ENCODE assay signal across 8 cellular contexts in the genomic region with DNA sequence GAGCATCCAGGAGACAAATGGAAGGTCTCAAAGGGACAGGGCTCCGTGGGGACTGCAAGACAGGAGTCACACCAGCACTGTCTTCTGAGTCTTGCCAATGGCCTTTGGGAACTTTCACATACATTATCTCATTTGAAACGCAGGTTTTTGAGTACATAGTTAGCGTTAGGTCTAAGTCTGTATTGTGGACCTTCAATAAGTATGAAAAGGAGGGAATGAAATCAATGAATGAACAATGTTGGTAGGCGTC. TPM values are rescaled to one million over a fixed set of nuclear protein-coding genes. Genes with fewer than 3 reads are reported as not detected.
DNase-seq lines count a peak whose midpoint lies in the region; ATAC-seq and TF ChIP-seq lines count a peak whose summit lies in the region.

No MANE protein-coding gene starts in this region.

- no peaks in the 10 kb centered on the region for H3K9me3 ChIP-seq in CD4-positive, alpha-beta memory T cell (ENCODE audit: control insufficient read depth in 1 of 2, low read length in 2 of 2)
- H3K9me3 ChIP-seq in PC-9 (ENCODE audit: insufficient read depth, low read depth) = no peaks in the 10 kb centered on the region
- no peaks in the 10 kb centered on the region for H3K9me3 ChIP-seq in fibroblast of lung (ENCODE audit: control insufficient read depth, insufficient read depth, low read depth, low read length)
- H3K9me3 ChIP-seq in prostate gland = no peaks in the 10 kb centered on the region

- H3K4me1 ChIP-seq in CD4-positive, alpha-beta memory T cell (ENCODE audit: insufficient read depth, low read length) = peaks cover 26% of the 10 kb centered on the region
- H3K4me1 ChIP-seq in PC-9 (replicated peaks; ENCODE audit: insufficient read depth) = peaks cover 24% of the 10 kb centered on the region
- H3K4me1 ChIP-seq in fibroblast of lung (ENCODE audit: control insufficient read depth, extremely low read depth, insufficient read depth, low read length) = peaks cover 8% of the 10 kb centered on the region
- H3K4me1 ChIP-seq in prostate gland (replicated peaks) = peaks cover 10% of the 10 kb centered on the region

- H3K9ac ChIP-seq in fibroblast of lung (ENCODE audit: insufficient read depth, low read length) = peak overlapping the region; percentile 95

- H3K27me3 ChIP-seq in CD4-positive, alpha-beta memory T cell (ENCODE audit: insufficient read depth, low read length) = no peaks in the 10 kb centered on the region
- no peaks in the 10 kb centered on the region for H3K27me3 ChIP-seq in PC-9 (ENCODE audit: insufficient read depth, low read depth)
- no peaks in the 10 kb centered on the region for H3K27me3 ChIP-seq in fibroblast of lung (ENCODE audit: control insufficient read depth, insufficient read depth, low read length)
- H3K27me3 ChIP-seq in prostate gland (replicated peaks; ENCODE audit: insufficient read depth) = no peaks in the 10 kb centered on the region

- peaks cover 39% of the 10 kb centered on the region for H3K79me2 ChIP-seq in PC-9 (ENCODE audit: low read depth)
- H3K79me2 ChIP-seq in fibroblast of lung (ENCODE audit: control insufficient read depth, insufficient read depth, low read length) = peaks cover 36% of the 10 kb centered on the region

- no peak for TF ChIP-seq POLR2A in prostate gland (IDR thresholded peaks at IDR 0.05)

- peaks cover 21 to 31% (median 27%) of the 10 kb centered on the region in 4 donors for H3K4me1 Mint-ChIP-seq in CD4-positive, alpha-beta memory T cell

- intact Hi-C loops in CD4-positive, alpha-beta memory T cell (cut with micrococcal nuclease) = loop anchor here (2.0 kb wide), 1 partner anchor 494 kb away; a partner anchor contains a TSS
- intact Hi-C loops in PC-9 (cut with micrococcal nuclease; ENCODE audit: unreplicated experiment) (no loop called here), prostate gland (cut with DNase I) (loop anchor here (2.0 kb wide), 1 partner anchor 20 kb away; a partner anchor contains a TSS)

- H3K4me2 ChIP-seq in PC-9 (peak overlapping the region; percentile 81), fibroblast of lung (ENCODE audit: extremely low read depth, insufficient read depth, low read length) (peak overlapping the region; percentile 87)

- H3K27me3 Mint-ChIP-seq in CD4-positive, alpha-beta memory T cell = no peaks in the 10 kb centered on the region

- no peaks in the 10 kb centered on the region for H3F3A ChIP-seq in PC-9 (ENCODE audit: insufficient read depth, low read depth)

- POLR2A ChIA-PET in CD4-positive, alpha-beta memory T cell (lab: Charles Lee; ENCODE audit: partially characterized antibody) = interaction anchor here (0.8 to 3.9 kb wide), 11 partner anchors 17 to 347 kb away, joined by 3 to 50 read pairs (median 5); a partner anchor contains a TSS
- POLR2A ChIA-PET in PC-9 (lab: Charles Lee; ENCODE audit: unreplicated experiment) = interaction anchor here (0.8 kb wide), 1 partner anchor 19 kb away, joined by 4 read pairs; a partner anchor contains a TSS

- ATAC-seq in GM18520 (IDR thresholded peaks at IDR 0.05; ENCODE audit: unreplicated experiment) = no peak

- H3K36me3 Mint-ChIP-seq in CD4-positive, alpha-beta memory T cell = peaks cover 14 to 19% of the 10 kb centered on the region in 2 donors

- no peak overlapping the region for H3K27ac Mint-ChIP-seq in CD4-positive, alpha-beta memory T cell

- TF ChIP-seq CTCF in PC-9 (conservative IDR thresholded peaks at IDR 0.05) = no peak
- TF ChIP-seq CTCF in fibroblast of lung (conservative IDR thresholded peaks at IDR 0.05 in 1 of 2, IDR thresholded peaks at IDR 0.05 in 1 of 2; ENCODE audit: low read depth in 1 of 2, low read length in 2 of 2) = no peak
- no peak for TF ChIP-seq CTCF in prostate gland (IDR thresholded peaks at IDR 0.05)

- no peaks in the 10 kb centered on the region; the same call in 1 of the 2 replicates for H3K9me2 ChIP-seq in PC-9 (ENCODE audit: insufficient read depth)

- CTCF ChIA-PET in CD4-positive, alpha-beta memory T cell (lab: Charles Lee; ENCODE audit: partially characterized antibody) = interaction anchor here (1.1 to 11.0 kb wide), 6 partner anchors 20 to 300 kb away, joined by 3 to 87 read pairs (median 10); a partner anchor contains a TSS
- CTCF ChIA-PET in PC-9 (lab: Charles Lee) = interaction anchor here (1.5 kb wide), 1 partner anchor 493 kb away, joined by 3 read pairs; a partner anchor contains a TSS

- H3K36me3 ChIP-seq in CD4-positive, alpha-beta memory T cell (ENCODE audit: insufficient read depth, low read length) = peaks cover 15% of the 10 kb centered on the region
- H3K36me3 ChIP-seq in PC-9 (ENCODE audit: low read depth) = peaks cover 13% of the 10 kb centered on the region
- H3K36me3 ChIP-seq in fibroblast of lung (ENCODE audit: control insufficient read depth, insufficient read depth, low read length) = peaks cover 6% of the 10 kb centered on the region
- no peaks in the 10 kb centered on the region for H3K36me3 ChIP-seq in prostate gland

- H2AFZ ChIP-seq in PC-9 (peak overlapping the region; percentile 97), fibroblast of lung (ENCODE audit: low read length) (peak overlapping the region; percentile 98)

- peak overlapping the region; percentile 94 for H3K27ac ChIP-seq in CD4-positive, alpha-beta memory T cell (ENCODE audit: low read depth, low read length)
- H3K27ac ChIP-seq in PC-9 (peak overlapping the region; percentile 73), fibroblast of lung (ENCODE audit: insufficient read depth, low read length) (peak overlapping the region; percentile 100), prostate gland (peak overlapping the region; percentile 98)

- no peaks in the 10 kb centered on the region for H3K9me3 Mint-ChIP-seq in CD4-positive, alpha-beta memory T cell

- no peak overlapping the region for H3K4me3 Mint-ChIP-seq in CD4-positive, alpha-beta memory T cell

- 70% methylated on average over 4 of the region's 4 CpGs for WGBS in prostate gland

- DNase-seq in CD4-positive, alpha-beta memory T cell = no peak
- no peak for DNase-seq in PC-9
- no peak for DNase-seq in fibroblast of lung (ENCODE audit: low read depth in 2 of 2)
- DNase-seq in prostate gland (ENCODE audit: low spot score) = no peak
- no peak for DNase-seq in NCI-H524 treated with DMSO at 0.1 percent for 48 hours (lab: John Stamatoyannopoulos, UW)
- no peak for DNase-seq in NCI-H146 (lab: John Stamatoyannopoulos, UW)
- no peak for DNase-seq in OCI-M1 (lab: John Stamatoyannopoulos, UW)

- H4K20me1 ChIP-seq in PC-9 (ENCODE audit: insufficient read depth) = no peaks in the 10 kb centered on the region; the same call in 1 of the 2 replicates
- no peaks in the 10 kb centered on the region for H4K20me1 ChIP-seq in fibroblast of lung (ENCODE audit: control insufficient read depth, extremely low read depth, insufficient read depth, low read length)

- BruUV-seq in PC-9 (replicated peaks; lab: Mats Ljungman, UMichigan) = no TSS peak

- H3K4me3 ChIP-seq in CD4-positive, alpha-beta memory T cell (ENCODE audit: low read length in 2 of 2) = peak overlapping the region; percentile 78 to 88
- H3K4me3 ChIP-seq in PC-9 (peak overlapping the region; percentile 79), fibroblast of lung (replicated peaks in 1 of 4; ENCODE audit: control extremely low read depth in 1 of 4, insufficient read depth in 1 of 4, low read depth in 3 of 4, low read length in 4 of 4) (peak overlapping the region; percentile 49 to 96 (median 74)), prostate gland (peak overlapping the region; percentile 63 to 76)

RNA-seq across cellular contexts. Expression of a gene that starts 0.4 kb away (rescaled TPM):
- 10 to 100 TPM; 45.5 to 46.0 TPM for total RNA-seq in CD4-positive, alpha-beta memory T cell
- polyA plus RNA-seq in CD4-positive, alpha-beta memory T cell = 1 to 10 TPM; 8.8 to 9.0 TPM
- total RNA-seq in PC-9 (2021) = 49.1 and 54.1 TPM in 2 replicates
- 44.7 and 67.2 TPM in 2 replicates for total RNA-seq in fibroblast of lung
- 60.0 and 60.8 TPM in 2 replicates for polyA plus RNA-seq in fibroblast of lung
- 33.8 and 35.0 TPM in 2 replicates for polyA plus RNA-seq in fibroblast of lung (2012)
- polyA minus RNA-seq in fibroblast of lung (ENCODE audit: low replicate concordance) = 31.4 and 48.9 TPM in 2 replicates
- 10 to 100 TPM; 68.4 to 87.1 TPM for total RNA-seq in prostate gland

RNA-seq across cellular contexts. Expression of a gene that starts 19.3 kb away (rescaled TPM):
- 1 to 10 TPM; 7.9 to 8.0 TPM for total RNA-seq in CD4-positive, alpha-beta memory T cell
- 10 to 100 TPM; 19.3 to 19.7 TPM for polyA plus RNA-seq in CD4-positive, alpha-beta memory T cell
- 11.5 and 12.1 TPM in 2 replicates for total RNA-seq in PC-9 (2021)
- 34.9 and 59.9 TPM in 2 replicates for total RNA-seq in fibroblast of lung
- 69.9 and 78.7 TPM in 2 replicates for polyA plus RNA-seq in fibroblast of lung
- 38.9 and 45.7 TPM in 2 replicates for polyA plus RNA-seq in fibroblast of lung (2012)
- 31.4 and 40.8 TPM in 2 replicates for polyA minus RNA-seq in fibroblast of lung (ENCODE audit: low replicate concordance)
- total RNA-seq in prostate gland = 10 to 100 TPM; 21.2 to 26.5 TPM

RNA-seq across cellular contexts. Expression of a gene that starts 58.4 kb away (rescaled TPM):
- 10 to 100 TPM; 91.0 to 91.2 TPM for total RNA-seq in CD4-positive, alpha-beta memory T cell
- polyA plus RNA-seq in CD4-positive, alpha-beta memory T cell = 10 to 100 TPM; 52.4 to 69.4 TPM
- 49.7 and 57.3 TPM in 2 replicates for total RNA-seq in PC-9 (2021)
- total RNA-seq in fibroblast of lung = 14.1 and 15.4 TPM in 2 replicates
- polyA plus RNA-seq in fibroblast of lung = 36.7 and 51.5 TPM in 2 replicates
- polyA plus RNA-seq in fibroblast of lung (2012) = 22.6 and 26.7 TPM in 2 replicates
- polyA minus RNA-seq in fibroblast of lung (ENCODE audit: low replicate concordance) = 11.7 and 13.3 TPM in 2 replicates
- 10 to 100 TPM; 33.6 to 40.3 TPM for total RNA-seq in prostate gland
